ENCODE assay signal across 8 cellular contexts in genomic region chr1:164660415-164661174, GRCh38.
A peak's percentile ranks its signal among the peaks of the same experiment; 100 is the strongest.
DNase-seq lines count a peak whose midpoint lies in the region; ATAC-seq and TF ChIP-seq lines count a peak whose summit lies in the region.

No MANE protein-coding gene starts in this region.

- no peak overlapping the region for H3K27ac ChIP-seq in BLaER1 treated with 17β-estradiol and CSF1 and Interleukin-3, amounts not matched to agents 10 nM and 100 nM
- H3K27ac ChIP-seq in VCaP (peak overlapping the region; percentile 78), Karpas-422 (ENCODE audit: low read length) (no peak overlapping the region)
- H3K27ac ChIP-seq in naive thymus-derived CD4-positive, alpha-beta T cell (ENCODE audit: low read depth, low read length) = no peak overlapping the region

- H3K9me3 ChIP-seq in BLaER1 treated with 17β-estradiol and CSF1 and Interleukin-3, amounts not matched to agents 10 nM and 100 nM (replicated peaks in 1 of 11) = no peaks in the 10 kb centered on the region
- H3K9me3 ChIP-seq in naive thymus-derived CD4-positive, alpha-beta T cell (ENCODE audit: control insufficient read depth in 2 of 3, low read length in 3 of 3) = no peaks in the 10 kb centered on the region
- no peaks in the 10 kb centered on the region for H3K9me3 ChIP-seq in Karpas-422 (ENCODE audit: low read length)

- peaks cover 14 to 22% (median 19%) of the 10 kb centered on the region in 10 experiments for H3K4me1 ChIP-seq in BLaER1 treated with 17β-estradiol and CSF1 and Interleukin-3, amounts not matched to agents 10 nM and 100 nM
- no peaks in the 10 kb centered on the region for H3K4me1 ChIP-seq in naive thymus-derived CD4-positive, alpha-beta T cell (ENCODE audit: control insufficient read depth in 2 of 2, insufficient read depth in 2 of 2, low read length in 2 of 2)
- H3K4me1 ChIP-seq in Karpas-422 (ENCODE audit: low read length) = peaks cover 10% of the 10 kb centered on the region

- no peak overlapping the region for H2AFZ ChIP-seq in Karpas-422 (ENCODE audit: low read length)

- no peaks in the 10 kb centered on the region for H3K79me2 ChIP-seq in Karpas-422 (ENCODE audit: low read length)

- peaks cover 0 to 14% (median 12%) of the 10 kb centered on the region in 7 donors for H3K4me1 Mint-ChIP-seq in naive thymus-derived CD4-positive, alpha-beta T cell

- peak overlapping the region; percentile 52 to 75 (median 64) for H3K4me2 ChIP-seq in BLaER1 treated with 17β-estradiol and CSF1 and Interleukin-3, amounts not matched to agents 10 nM and 100 nM
- no peak overlapping the region for H3K4me2 ChIP-seq in Karpas-422 (ENCODE audit: low read depth, low read length, poor library complexity, severe bottlenecking)

- POLR2A ChIA-PET in naive thymus-derived CD4-positive, alpha-beta T cell (lab: Charles Lee) = no interaction called here

- no peaks in the 10 kb centered on the region for H3K36me3 ChIP-seq in BLaER1 treated with 17β-estradiol and CSF1 and Interleukin-3, amounts not matched to agents 10 nM and 100 nM
- H3K36me3 ChIP-seq in naive thymus-derived CD4-positive, alpha-beta T cell (ENCODE audit: control insufficient read depth in 2 of 3, insufficient read depth in 3 of 3, low read length in 3 of 3) = no peaks in the 10 kb centered on the region
- H3K36me3 ChIP-seq in Karpas-422 (ENCODE audit: insufficient read depth, low read length) = no peaks in the 10 kb centered on the region

- H3K27me3 ChIP-seq in BLaER1 treated with 17β-estradiol and CSF1 and Interleukin-3, amounts not matched to agents 10 nM and 100 nM = peaks cover 0 to 19% (median 9%) of the 10 kb centered on the region in 11 experiments; a peak in 13 of 22 replicates
- no peaks in the 10 kb centered on the region for H3K27me3 ChIP-seq in naive thymus-derived CD4-positive, alpha-beta T cell (ENCODE audit: control insufficient read depth in 2 of 2, insufficient read depth in 2 of 2, low read length in 2 of 2)
- H3K27me3 ChIP-seq in Karpas-422 (ENCODE audit: low read length) = no peaks in the 10 kb centered on the region

- ATAC-seq in GM18907 (IDR thresholded peaks at IDR 0.05; ENCODE audit: unreplicated experiment) (peak; percentile 88), HG03520 (IDR thresholded peaks at IDR 0.05; ENCODE audit: unreplicated experiment) (peak; percentile 73)
- ATAC-seq in naive thymus-derived CD4-positive, alpha-beta T cell = peak; percentile 89

- H4K20me1 ChIP-seq in BLaER1 treated with 17β-estradiol and CSF1 and Interleukin-3, amounts not matched to agents 10 nM and 100 nM = peaks cover 0 to 6% (median 0%) of the 10 kb centered on the region in 11 experiments; a peak in 1 of 22 replicates
- no peaks in the 10 kb centered on the region for H4K20me1 ChIP-seq in Karpas-422 (ENCODE audit: insufficient read depth, low read depth, low read length)

- peaks cover 0 to 6% (median 2%) of the 10 kb centered on the region in 5 donors for H3K27me3 Mint-ChIP-seq in naive thymus-derived CD4-positive, alpha-beta T cell

- peaks cover 0 to 12% (median 0%) of the 10 kb centered on the region in 11 donors for H3K9me3 Mint-ChIP-seq in naive thymus-derived CD4-positive, alpha-beta T cell

- H3K4me3 ChIP-seq in BLaER1 treated with 17β-estradiol and CSF1 and Interleukin-3, amounts not matched to agents 10 nM and 100 nM = no peak overlapping the region
- H3K4me3 ChIP-seq in naive thymus-derived CD4-positive, alpha-beta T cell (ENCODE audit: low read length) = no peak overlapping the region
- no peak overlapping the region for H3K4me3 ChIP-seq in Karpas-422 (ENCODE audit: low read length)

- CTCF ChIA-PET in naive thymus-derived CD4-positive, alpha-beta T cell (lab: Charles Lee) = no interaction called here

- H3K4me3 Mint-ChIP-seq in naive thymus-derived CD4-positive, alpha-beta T cell = peak overlapping the region in 2 of 10 donors; percentile 4 to 35

- intact Hi-C loops in naive thymus-derived CD4-positive, alpha-beta T cell (cut with micrococcal nuclease) = no loop called here

- no peak overlapping the region for H3K9ac ChIP-seq in BLaER1 treated with 17β-estradiol and CSF1 and Interleukin-3, amounts not matched to agents 10 nM and 100 nM
- no peak overlapping the region for H3K9ac ChIP-seq in Karpas-422 (ENCODE audit: low read length)

- no peaks in the 10 kb centered on the region for H3K9me2 ChIP-seq in Karpas-422 (replicated peaks; ENCODE audit: insufficient read depth, low read length)

- H3K36me3 Mint-ChIP-seq in naive thymus-derived CD4-positive, alpha-beta T cell = no peaks in the 10 kb centered on the region

- peak overlapping the region in 5 of 9 donors; percentile 58 to 79 (median 69) for H3K27ac Mint-ChIP-seq in naive thymus-derived CD4-positive, alpha-beta T cell

- peak in 7 of 9 donors; percentile 6 to 66 (median 50) for DNase-seq in naive thymus-derived CD4-positive, alpha-beta T cell
- DNase-seq in Karpas-422 (no peak), KG1 (lab: John Stamatoyannopoulos, UW) (no peak), NCI-H1092 (lab: John Stamatoyannopoulos, UW) (no peak)

- TF ChIP-seq CTCF in VCaP (conservative IDR thresholded peaks at IDR 0.05) = no peak

Comparison
In these comparisons a context has a peak if more than half of its experiments do, and no peak if none do; other contexts are left out.
1. DNase-seq: peak in naive thymus-derived CD4-positive, alpha-beta T cell (7 of 9); none in Karpas-422 (single experiment), KG1 (single experiment) and NCI-H1092 (single experiment).
2. Peak in every context shown above with its lines, with median percentiles within 50 percentile points of each other: ATAC-seq.